Comparison of ENCODE assay signal across 26 cellular contexts in genomic region chr7:12831024-12831423, GRCh38.
"Had no signal": no experiment of that assay in that cellular context is flagged by ENCODE, and none has a peak within 500 bp of the region (broad histone marks: within the 10 kb centered on the region; RNA-seq: fewer than 3 reads in every experiment).

No MANE protein-coding gene starts in this region.

- H3K36me3 ChIP-seq: colonic mucosa, esophagus squamous epithelium, gastrocnemius medialis, heart right ventricle, left lung, lower lobe of right lung had no signal

- H3K4me1 ChIP-seq: colonic mucosa, gastrocnemius medialis, left lung, lower lobe of right lung had no signal

- H3K4me3 Mint-ChIP-seq: dendritic cell treated with granulocyte-macrophage colony-stimulating factor and Interleukin-4, amounts not matched to agents 40 ng/mL and 50 ng/mL, for 4 days; effector memory CD8-positive, alpha-beta T cell; endodermal cell; mesothelial cell of epicardium had no signal

- H3K4me3 ChIP-seq: colonic mucosa, esophagus squamous epithelium, gastrocnemius medialis, heart right ventricle, left lung, lower lobe of right lung, mucosa of descending colon had no signal

- H3K27ac ChIP-seq: colonic mucosa, epithelial cell of prostate, esophagus squamous epithelium, gastrocnemius medialis, heart right ventricle, left lung, lower lobe of right lung had no signal

- ATAC-seq: effector memory CD8-positive, alpha-beta T cell; esophagus mucosa; gastrocnemius medialis; heart right ventricle; left cardiac atrium; left lung; left ventricle myocardium superior; lower lobe of right lung; mucosa of descending colon had no signal

- H3K4me1 Mint-ChIP-seq: endodermal cell had no signal

- H3K9me3 ChIP-seq: colonic mucosa, gastrocnemius medialis had no signal

- H3K27ac Mint-ChIP-seq: dendritic cell treated with granulocyte-macrophage colony-stimulating factor and Interleukin-4, amounts not matched to agents 40 ng/mL and 50 ng/mL, for 4 days; effector memory CD8-positive, alpha-beta T cell; endodermal cell had no signal

- H3K27me3 ChIP-seq: colonic mucosa, esophagus squamous epithelium, gastrocnemius medialis, heart right ventricle, left lung had no signal

- DNase-seq: colonic mucosa; cortex of kidney; effector CD8-positive, alpha-beta T cell; effector memory CD8-positive, alpha-beta T cell; endodermal cell; erythroblast; esophagus squamous epithelium; foreskin fibroblast; foreskin melanocyte; gastrocnemius medialis; glutamatergic neuron; head of caudate nucleus; heart right ventricle; hippocampal formation; left cardiac atrium; left lung; left ventricle myocardium superior; lower lobe of right lung; mesenchymal stem cell; mucosa of descending colon had no signal

- H3K27me3 Mint-ChIP-seq: dendritic cell treated with granulocyte-macrophage colony-stimulating factor and Interleukin-4, amounts not matched to agents 40 ng/mL and 50 ng/mL, for 4 days had no signal

- FAIRE-seq: endometrium, islet of Langerhans had no signal
